ENCODE assay signal across 17 cellular contexts in the genomic region with DNA sequence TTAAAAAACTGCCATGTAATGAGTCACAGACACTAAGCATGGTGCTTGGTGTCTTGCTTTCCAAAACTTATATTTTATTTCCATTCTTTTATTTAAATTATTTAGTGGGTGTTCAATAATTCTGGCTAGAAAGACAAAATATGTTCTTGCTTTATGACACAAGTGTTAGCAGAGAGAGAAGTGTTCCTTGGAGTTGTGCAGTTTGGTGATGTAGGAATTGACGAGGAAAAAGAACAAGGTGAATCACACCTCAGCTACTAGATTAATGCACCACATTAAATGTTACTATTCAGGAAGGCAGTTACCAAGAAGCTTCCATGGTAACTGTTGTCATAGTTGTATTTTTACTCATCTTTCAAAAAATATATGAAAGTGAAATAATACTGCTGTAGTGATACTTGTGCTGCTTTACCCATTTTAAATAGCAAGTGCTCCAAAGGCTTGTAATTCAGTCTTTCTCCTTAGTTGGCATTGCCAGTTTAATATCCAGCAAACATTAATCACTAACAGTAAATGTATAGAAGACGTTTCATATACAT.
"Had no signal": no experiment of that assay in that cellular context is flagged by ENCODE, and none has a peak within 500 bp of the region (broad histone marks: within the 10 kb centered on the region; RNA-seq: fewer than 3 reads in every experiment).

No MANE protein-coding gene starts in this region.

- DNase-seq: activated CD4-positive, alpha-beta memory T cell treated with anti-CD3 and anti-CD28 coated beads, Interleukin-2, amount 10 ng/mL, durations not matched to agents 7 days and 5 days; activated CD4-positive, alpha-beta T cell treated with anti-CD3 and anti-CD28 coated beads, Interleukin-2, amount 10 ng/mL, durations not matched to agents 24 days and 14 days; activated CD4-positive, CD25-positive, alpha-beta regulatory T cell; activated gamma-delta T cell treated with Interleukin-2 at 50 U/mL for 16 hours; activated T-cell treated with anti-CD3 and anti-CD28 coated beads for 4 hours; aorta; dermis blood vessel endothelial cell; effector memory CD4-positive, alpha-beta T cell; kidney glomerular epithelial cell; left lung; naive B cell; occipital lobe; right lobe of liver; stimulated activated CD4-positive, alpha-beta T cell treated with anti-CD3 and anti-CD28 coated beads, Interleukin-1b, Interleukin-23, amount 100 ng/mL, for 48 hours; substantia nigra; tibial artery had no signal

- ATAC-seq: esophagus mucosa, left lung, right lobe of liver had no signal
